In the genomic region with DNA sequence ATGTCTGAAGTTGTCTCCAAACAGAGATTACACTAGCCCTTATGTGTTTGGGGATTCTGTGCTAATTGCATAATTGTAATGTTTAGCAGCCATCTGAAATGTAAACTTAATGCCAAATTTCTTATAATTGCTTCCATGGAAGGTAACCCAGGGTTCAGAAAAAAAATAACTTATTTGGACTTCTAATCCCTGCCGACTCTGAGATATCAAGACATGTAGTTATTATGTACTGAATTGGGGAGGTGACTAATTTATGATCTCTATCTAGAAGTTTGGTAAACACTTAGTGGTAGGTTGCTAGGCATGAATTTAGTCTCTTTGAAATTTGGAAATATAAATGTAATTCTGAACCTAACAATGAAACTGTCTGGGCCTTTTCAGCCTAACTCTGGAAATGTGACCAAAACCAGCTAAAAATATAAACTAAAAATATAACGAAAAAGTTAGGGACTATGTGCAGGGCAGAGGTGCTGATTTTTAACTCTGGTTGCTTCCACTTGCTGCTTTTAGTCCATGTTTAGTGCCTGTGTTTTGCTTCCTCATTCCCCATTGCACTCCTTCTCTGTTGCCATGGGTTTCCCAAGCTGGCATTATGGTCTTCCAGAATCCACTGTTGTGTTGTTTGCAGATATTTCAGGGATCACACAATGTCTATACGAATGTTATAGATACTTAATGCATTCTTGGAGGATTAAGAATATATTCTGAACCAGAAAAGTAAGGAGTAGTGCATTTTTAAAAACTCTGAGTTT, we compare ENCODE assay signal across 22 cellular contexts. TPM values are rescaled to one million over a fixed set of nuclear protein-coding genes. Genes with fewer than 3 reads are reported as not detected.
DNase-seq lines count a peak whose midpoint lies in the region; ATAC-seq, FAIRE-seq and TF ChIP-seq lines count a peak whose summit lies in the region.
"Had no signal": no experiment of that assay in that cellular context is flagged by ENCODE, and none has a peak within 500 bp of the region (broad histone marks: within the 10 kb centered on the region; RNA-seq: fewer than 3 reads in every experiment).

No MANE protein-coding gene starts in this region.

- no peak overlapping the region for H2BK120ac ChIP-seq in trophoblast cell (ENCODE audit: insufficient read depth, low read length, poor library complexity)

- no TSS peak for BruUV-seq in PC-3 (replicated peaks; lab: Mats Ljungman, UMichigan)

- no peaks in the 10 kb centered on the region for H4K20me1 ChIP-seq in GM23338 (replicated peaks; ENCODE audit: insufficient read depth)
- H4K20me1 ChIP-seq in PC-3 (ENCODE audit: low read length), result no peaks in the 10 kb centered on the region
- no peaks in the 10 kb centered on the region for H4K20me1 ChIP-seq in hepatocyte (ENCODE audit: insufficient read depth, poor library complexity, severe bottlenecking)

- H3K27ac ChIP-seq in GM23338 (ENCODE audit: low read depth) (peak overlapping the region; percentile 27; the same call in 1 of the 2 replicates), PC-3 (ENCODE audit: low read length) (no peak overlapping the region), hepatocyte (peak overlapping the region; percentile 36), trophoblast cell (ENCODE audit: low read depth, low read length) (no peak overlapping the region)
- H3K27ac ChIP-seq: breast epithelium, right atrium auricular region, suprapubic skin had no signal

- no peaks in the 10 kb centered on the region for H3K27me3 Mint-ChIP-seq in GM23338 (ENCODE audit: insufficient read depth, low read depth, poor library complexity)
- H3K27me3 Mint-ChIP-seq: activated naive CD8-positive, alpha-beta T cell; naive thymus-derived CD8-positive, alpha-beta T cell had no signal

- ATAC-seq in GM23338, result no peak
- ATAC-seq in PC-3, result peak; percentile 68; the same call in 1 of the 2 replicates
- no peak for ATAC-seq in GM18873 (IDR thresholded peaks at IDR 0.05; ENCODE audit: low FRiP score, unreplicated experiment)
- ATAC-seq: left ventricle myocardium superior; naive thymus-derived CD8-positive, alpha-beta T cell had no signal

- H2BK12ac ChIP-seq in trophoblast cell (ENCODE audit: low read length), result no peak overlapping the region

- CTCF ChIA-PET in PC-3 (lab: Charles Lee), result no interaction called here

- H3K4me3 Mint-ChIP-seq in GM23338, result no peak overlapping the region
- H3K4me3 Mint-ChIP-seq: activated naive CD8-positive, alpha-beta T cell; naive thymus-derived CD8-positive, alpha-beta T cell had no signal

- H3K23ac ChIP-seq in trophoblast cell (ENCODE audit: low read length), result no peak overlapping the region

- no peak overlapping the region for H2AK5ac ChIP-seq in trophoblast cell (ENCODE audit: low read length)

- H3K9me3 ChIP-seq in PC-3 (ENCODE audit: low read length), result no peaks in the 10 kb centered on the region
- no peaks in the 10 kb centered on the region for H3K9me3 ChIP-seq in hepatocyte (ENCODE audit: low read depth)
- no peaks in the 10 kb centered on the region for H3K9me3 ChIP-seq in trophoblast cell (ENCODE audit: insufficient read depth, low read depth, low read length)
- H3K9me3 ChIP-seq: BE2C, breast epithelium, MG63, right atrium auricular region, suprapubic skin had no signal

- H3K4me2 ChIP-seq in GM23338 (no peak overlapping the region), PC-3 (ENCODE audit: low read length) (no peak overlapping the region), hepatocyte (peak overlapping the region; percentile 6), trophoblast cell (ENCODE audit: low read length) (no peak overlapping the region)

- no peaks in the 10 kb centered on the region for H3K9me3 Mint-ChIP-seq in GM23338
- H3K9me3 Mint-ChIP-seq: naive thymus-derived CD8-positive, alpha-beta T cell had no signal

- H3K14ac ChIP-seq in trophoblast cell (ENCODE audit: low read length), result no peak overlapping the region

- peaks cover 31% of the 10 kb centered on the region for H3K4me1 Mint-ChIP-seq in GM23338

- H2AFZ ChIP-seq in GM23338, result no peak overlapping the region
- no peak overlapping the region for H2AFZ ChIP-seq in PC-3 (ENCODE audit: low read length)
- no peak overlapping the region for H2AFZ ChIP-seq in hepatocyte
- no peak overlapping the region for H2AFZ ChIP-seq in trophoblast cell (ENCODE audit: insufficient read depth, low read length, poor library complexity)

- H3K36me3 ChIP-seq in GM23338 (ENCODE audit: insufficient read depth) (no peaks in the 10 kb centered on the region), PC-3 (ENCODE audit: low read depth, low read length) (no peaks in the 10 kb centered on the region), hepatocyte (replicated peaks; ENCODE audit: insufficient read depth, low read depth) (no peaks in the 10 kb centered on the region), trophoblast cell (ENCODE audit: control insufficient read depth in 1 of 2, insufficient read depth in 2 of 2, low read length in 2 of 2) (no peaks in the 10 kb centered on the region)
- H3K36me3 ChIP-seq: BE2C, breast epithelium, MG63, right atrium auricular region, suprapubic skin had no signal

- H3K9me2 ChIP-seq in GM23338 (ENCODE audit: insufficient read depth), result no peaks in the 10 kb centered on the region
- no peaks in the 10 kb centered on the region for H3K9me2 ChIP-seq in PC-3 (replicated peaks; ENCODE audit: low read length)
- H3K9me2 ChIP-seq in hepatocyte (replicated peaks; ENCODE audit: insufficient read depth), result no peaks in the 10 kb centered on the region

- intact Hi-C loops in PC-3 (cut with micrococcal nuclease), result no loop called here

- DNase-seq in GM23338 (ENCODE audit: low spot score) (no peak), PC-3 (no peak), hepatocyte (ENCODE audit: low spot score) (no peak), trophoblast cell (peak; percentile 19 to 66), NCI-H226 (no peak), NCI-H128 (lab: John Stamatoyannopoulos, UW; ENCODE audit: unreplicated experiment) (no peak), D721Med (ENCODE audit: insufficient read length, low spot score) (no peak)
- DNase-seq: activated CD4-positive, alpha-beta T cell treated with anti-CD3 and anti-CD28 coated beads, Interleukin-2, amount 50 U/mL, for 4 hours; activated T-cell treated with anti-CD3 and anti-CD28 coated beads, Interleukin-2, amount 50 U/mL, for 1 hour; BE2C; DMS 273 treated with DMSO at 0.1 percent for 48 hours; left ventricle myocardium superior; MG63; naive thymus-derived CD8-positive, alpha-beta T cell; NCI-H2029; NCI-H524 had no signal

- H4K91ac ChIP-seq in trophoblast cell (ENCODE audit: low read depth, low read length), result no peak overlapping the region

- no peak for FAIRE-seq in D721Med (lab: Jason Lieb, UNC)
- FAIRE-seq: TTC549 had no signal

- 65% methylated on average over 3 of the region's 3 CpGs for WGBS in hepatocyte (ENCODE audit: low lambda C conversion rate, missing lambda C conversion rate)
- no CpG with 5 or more reads among the region's 3 CpGs for WGBS in trophoblast cell (ENCODE audit: extremely low coverage, insufficient coverage, insufficient read length)

- H3F3A ChIP-seq in GM23338 (replicated peaks; ENCODE audit: low read depth), result no peaks in the 10 kb centered on the region
- H3F3A ChIP-seq in PC-3 (ENCODE audit: low read length, unreplicated experiment), result no peaks in the 10 kb centered on the region

- no peak overlapping the region for H4K12ac ChIP-seq in trophoblast cell (ENCODE audit: low read depth, low read length)

- TF ChIP-seq CTCF in GM23338 (conservative IDR thresholded peaks at IDR 0.05; ENCODE audit: low read depth in 2 of 2) (no peak), PC-3 (conservative IDR thresholded peaks at IDR 0.05; ENCODE audit: low read depth, low read length) (no peak), hepatocyte (IDR thresholded peaks at IDR 0.05; ENCODE audit: poor library complexity) (no peak), D721Med (IDR thresholded peaks at IDR 0.05; ENCODE audit: insufficient read depth, missing control alignments) (no peak)

- no peak overlapping the region for H2BK5ac ChIP-seq in trophoblast cell (ENCODE audit: low read depth, low read length, poor library complexity)

- POLR2A ChIA-PET in PC-3 (lab: Charles Lee; ENCODE audit: unreplicated experiment), result no interaction called here

- H3K36me3 Mint-ChIP-seq in GM23338 (ENCODE audit: low read depth), result peaks cover 3% of the 10 kb centered on the region; the same call in 1 of the 3 replicates
- H3K36me3 Mint-ChIP-seq: activated naive CD8-positive, alpha-beta T cell had no signal

- H3K27me3 ChIP-seq in GM23338 (ENCODE audit: insufficient read depth) (no peaks in the 10 kb centered on the region), PC-3 (ENCODE audit: low read length) (peaks cover 6% of the 10 kb centered on the region), hepatocyte (no peaks in the 10 kb centered on the region), trophoblast cell (ENCODE audit: insufficient read depth, low read length) (no peaks in the 10 kb centered on the region)
- H3K27me3 ChIP-seq: BE2C, breast epithelium, MG63, right atrium auricular region, suprapubic skin had no signal

- H3K18ac ChIP-seq in trophoblast cell (ENCODE audit: low read length), result no peak overlapping the region

- no peaks in the 10 kb centered on the region for H3K79me1 ChIP-seq in trophoblast cell (ENCODE audit: low read length)

- no peak overlapping the region for H3K4ac ChIP-seq in trophoblast cell (ENCODE audit: low read depth, low read length)

- H3K27ac Mint-ChIP-seq in GM23338, result peak overlapping the region; percentile 61; the same call in 1 of the 2 replicates
- H3K27ac Mint-ChIP-seq: activated naive CD8-positive, alpha-beta T cell had no signal

- H4K8ac ChIP-seq in trophoblast cell (ENCODE audit: low read depth, low read length), result no peak overlapping the region

- H3K4me3 ChIP-seq in GM23338 (no peak overlapping the region), PC-3 (ENCODE audit: low read length) (no peak overlapping the region), hepatocyte (no peak overlapping the region), trophoblast cell (ENCODE audit: low read depth, low read length) (no peak overlapping the region)
- H3K4me3 ChIP-seq: breast epithelium, MG63, right atrium auricular region, suprapubic skin had no signal

- H3K79me2 ChIP-seq in GM23338 (replicated peaks; ENCODE audit: insufficient read depth), result peaks cover 88% of the 10 kb centered on the region
- no peaks in the 10 kb centered on the region for H3K79me2 ChIP-seq in PC-3 (ENCODE audit: low read length)
- H3K79me2 ChIP-seq in hepatocyte, result peaks cover 84% of the 10 kb centered on the region
- H3K79me2 ChIP-seq in trophoblast cell (ENCODE audit: control insufficient read depth, insufficient read depth, low read length, poor library complexity), result no peaks in the 10 kb centered on the region

- H3K9ac ChIP-seq in PC-3 (ENCODE audit: low read length) (no peak overlapping the region), trophoblast cell (ENCODE audit: low read length) (no peak overlapping the region)

- H3K4me1 ChIP-seq in GM23338 (ENCODE audit: insufficient read depth) (peaks cover 21% of the 10 kb centered on the region), PC-3 (ENCODE audit: insufficient read depth, low read length) (peaks cover 11% of the 10 kb centered on the region), hepatocyte (ENCODE audit: insufficient read depth) (peaks cover 9% of the 10 kb centered on the region), trophoblast cell (ENCODE audit: control insufficient read depth in 1 of 2, insufficient read depth in 2 of 2, low read length in 2 of 2) (no peaks in the 10 kb centered on the region)
- H3K4me1 ChIP-seq: breast epithelium had no signal

RNA-seq across cellular contexts. Expression of a gene that starts 54.8 kb away (rescaled TPM):
- 54.6 and 68.2 TPM in 2 replicates for total RNA-seq in GM23338 (2014; rRNA removed; shearing (Covaris generic))
- polyA plus RNA-seq in GM23338 (2016; fragmentation: Nextera tagmentation; extraction: Ambion mirVana) (40.1 and 41.8 TPM in 2 replicates), hepatocyte (30.7 and 31.6 TPM in 2 replicates)
- total RNA-seq in PC-3 (2014; rRNA removed) (16.4 and 21.5 TPM in 2 replicates), hepatocyte (39.8 and 41.7 TPM in 2 replicates)
- polyA plus RNA-seq in trophoblast cell (2013), result 14.7 and 15.2 TPM in 2 replicates

Comparison
In these comparisons a context has a peak if more than half of its experiments do, and no peak if none do; other contexts are left out.
1. DNase-seq: peak in trophoblast cell (2 of 2); none in GM23338 (single experiment), PC-3 (single experiment), hepatocyte (single experiment), NCI-H226 (single experiment), NCI-H128 (single experiment) and D721Med (single experiment).
2. H3K27ac ChIP-seq: peak in GM23338 (single experiment) and hepatocyte (single experiment); none in PC-3 (single experiment) and trophoblast cell (single experiment).